ENCODE assay signal across 23 cellular contexts in the genomic region with DNA sequence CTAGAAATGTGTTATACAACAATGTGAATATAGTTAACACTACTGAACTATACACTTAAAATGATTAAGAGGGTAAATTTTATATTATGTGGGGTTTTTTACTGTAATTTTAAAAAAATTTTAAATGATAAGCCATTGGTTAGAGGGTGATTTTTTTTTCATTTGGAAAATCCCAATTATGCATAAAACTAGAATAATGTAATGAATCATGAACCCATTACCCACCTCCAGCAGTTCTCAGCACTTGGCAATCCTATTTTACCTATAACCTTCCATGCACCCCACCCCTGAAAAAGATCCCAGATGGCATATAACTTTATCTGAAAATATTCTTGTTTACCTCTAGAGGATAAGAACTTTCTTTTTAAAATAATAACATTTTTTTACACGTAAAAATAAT. TPM values are rescaled to one million over a fixed set of nuclear protein-coding genes. Genes with fewer than 3 reads are reported as not detected.
A peak's percentile ranks its signal among the peaks of the same experiment; 100 is the strongest.
DNase-seq lines count a peak whose midpoint lies in the region; ATAC-seq and TF ChIP-seq lines count a peak whose summit lies in the region.
"Had no signal": no experiment of that assay in that cellular context is flagged by ENCODE, and none has a peak within 500 bp of the region (broad histone marks: within the 10 kb centered on the region; RNA-seq: fewer than 3 reads in every experiment).

No MANE protein-coding gene starts in this region.

- no peak for TF ChIP-seq EP300 in transverse colon (IDR thresholded peaks at IDR 0.05; ENCODE audit: low read depth)

- WGBS in transverse colon (ENCODE audit: low coverage in 1 of 2), 2 donors, result 91 to 100% methylated on average over 1 of the region's 1 CpG

- no peaks in the 10 kb centered on the region for H3K9me3 ChIP-seq in transverse colon

- peak overlapping the region; percentile 59 for H3K27ac Mint-ChIP-seq in activated CD4-positive, alpha-beta T cell treated with anti-CD3 and anti-CD28 coated beads, Interleukin-2, amount 10 ng/mL, durations not matched to agents 24 days and 14 days
- no peak overlapping the region for H3K27ac Mint-ChIP-seq in activated CD4-positive, alpha-beta T cell treated with anti-CD3 and anti-CD28 coated beads, Interleukin-2, amount 10 ng/mL, durations not matched to agents 7 days and 5 days
- peak overlapping the region; percentile 91 for H3K27ac Mint-ChIP-seq in activated naive CD4-positive, alpha-beta T cell treated with anti-CD3 and anti-CD28 coated beads, Interleukin-2, amount 50 U/mL, for 24 hours
- H3K27ac Mint-ChIP-seq in activated naive CD4-positive, alpha-beta T cell treated with anti-CD3 and anti-CD28 coated beads, Interleukin-2, amount 10 ng/mL, durations not matched to agents 7 days and 5 days, result no peak overlapping the region
- peak overlapping the region; percentile 26 for H3K27ac Mint-ChIP-seq in endothelial cell (ENCODE audit: unreplicated experiment)
- peak overlapping the region in 1 of 2 donors; percentile 69 for H3K27ac Mint-ChIP-seq in stimulated activated naive CD8-positive, alpha-beta T cell treated with anti-CD3 and anti-CD28 coated beads, Interleukin-15, amount 100 ng/mL, for 72 hours
- H3K27ac Mint-ChIP-seq: CD8-positive, alpha-beta T cell had no signal

- H3K27me3 Mint-ChIP-seq in activated CD4-positive, alpha-beta T cell treated with anti-CD3 and anti-CD28 coated beads, Interleukin-2, amount 10 ng/mL, durations not matched to agents 24 days and 14 days, result no peaks in the 10 kb centered on the region
- H3K27me3 Mint-ChIP-seq in activated CD4-positive, alpha-beta T cell treated with anti-CD3 and anti-CD28 coated beads, Interleukin-2, amount 10 ng/mL, durations not matched to agents 7 days and 5 days, result no peaks in the 10 kb centered on the region
- no peaks in the 10 kb centered on the region for H3K27me3 Mint-ChIP-seq in activated naive CD4-positive, alpha-beta T cell treated with anti-CD3 and anti-CD28 coated beads, Interleukin-2, amount 50 U/mL, for 24 hours
- no peaks in the 10 kb centered on the region for H3K27me3 Mint-ChIP-seq in activated naive CD4-positive, alpha-beta T cell treated with anti-CD3 and anti-CD28 coated beads, Interleukin-2, amount 10 ng/mL, durations not matched to agents 7 days and 5 days
- no peaks in the 10 kb centered on the region for H3K27me3 Mint-ChIP-seq in endothelial cell (ENCODE audit: unreplicated experiment)
- H3K27me3 Mint-ChIP-seq in stimulated activated naive CD8-positive, alpha-beta T cell treated with anti-CD3 and anti-CD28 coated beads, Interleukin-15, amount 100 ng/mL, for 72 hours, result no peaks in the 10 kb centered on the region

- H3K4me3 ChIP-seq in transverse colon, result no peak overlapping the region

- ATAC-seq in stimulated activated naive CD8-positive, alpha-beta T cell treated with anti-CD3 and anti-CD28 coated beads, Interleukin-15, amount 100 ng/mL, for 72 hours, result peak; percentile 60
- no peak for ATAC-seq in foreskin keratinocyte
- ATAC-seq: CD8-positive, alpha-beta T cell; HCT116 had no signal

- H3K27me3 ChIP-seq in foreskin keratinocyte (no peaks in the 10 kb centered on the region), transverse colon (no peaks in the 10 kb centered on the region)

- no peaks in the 10 kb centered on the region for H3K9me3 Mint-ChIP-seq in activated CD4-positive, alpha-beta T cell treated with anti-CD3 and anti-CD28 coated beads, Interleukin-2, amount 10 ng/mL, durations not matched to agents 24 days and 14 days
- no peaks in the 10 kb centered on the region for H3K9me3 Mint-ChIP-seq in activated CD4-positive, alpha-beta T cell treated with anti-CD3 and anti-CD28 coated beads, Interleukin-2, amount 10 ng/mL, durations not matched to agents 7 days and 5 days
- no peaks in the 10 kb centered on the region for H3K9me3 Mint-ChIP-seq in activated naive CD4-positive, alpha-beta T cell treated with anti-CD3 and anti-CD28 coated beads, Interleukin-2, amount 50 U/mL, for 24 hours
- H3K9me3 Mint-ChIP-seq in activated naive CD4-positive, alpha-beta T cell treated with anti-CD3 and anti-CD28 coated beads, Interleukin-2, amount 10 ng/mL, durations not matched to agents 7 days and 5 days, result no peaks in the 10 kb centered on the region
- no peaks in the 10 kb centered on the region for H3K9me3 Mint-ChIP-seq in endothelial cell (ENCODE audit: unreplicated experiment)
- no peaks in the 10 kb centered on the region for H3K9me3 Mint-ChIP-seq in stimulated activated naive CD8-positive, alpha-beta T cell treated with anti-CD3 and anti-CD28 coated beads, Interleukin-15, amount 100 ng/mL, for 72 hours
- H3K9me3 Mint-ChIP-seq: CD8-positive, alpha-beta T cell had no signal

- POLR2A ChIA-PET in activated CD4-positive, alpha-beta T cell treated with anti-CD3 and anti-CD28 coated beads, Interleukin-2, amount 10 ng/mL, durations not matched to agents 7 days and 5 days (lab: Charles Lee), result no interaction called here

- H3K4me1 ChIP-seq in foreskin keratinocyte (peaks cover 1% of the 10 kb centered on the region), transverse colon (peaks cover 0 to 28% (median 14%) of the 10 kb centered on the region in 4 donors)

- TF ChIP-seq POLR2A in transverse colon (IDR thresholded peaks at IDR 0.05), result no peak

- H3K27ac ChIP-seq in foreskin keratinocyte, result no peak overlapping the region
- H3K27ac ChIP-seq in transverse colon, result no peak overlapping the region
- H3K27ac ChIP-seq: KMS-11, RWPE1 had no signal

- peaks cover 27% of the 10 kb centered on the region for H3K4me1 Mint-ChIP-seq in activated CD4-positive, alpha-beta T cell treated with anti-CD3 and anti-CD28 coated beads, Interleukin-2, amount 10 ng/mL, durations not matched to agents 24 days and 14 days
- H3K4me1 Mint-ChIP-seq in activated CD4-positive, alpha-beta T cell treated with anti-CD3 and anti-CD28 coated beads, Interleukin-2, amount 10 ng/mL, durations not matched to agents 7 days and 5 days, result peaks cover 12% of the 10 kb centered on the region
- H3K4me1 Mint-ChIP-seq in activated naive CD4-positive, alpha-beta T cell treated with anti-CD3 and anti-CD28 coated beads, Interleukin-2, amount 50 U/mL, for 24 hours, result peaks cover 56% of the 10 kb centered on the region
- peaks cover 8% of the 10 kb centered on the region for H3K4me1 Mint-ChIP-seq in activated naive CD4-positive, alpha-beta T cell treated with anti-CD3 and anti-CD28 coated beads, Interleukin-2, amount 10 ng/mL, durations not matched to agents 7 days and 5 days
- H3K4me1 Mint-ChIP-seq in endothelial cell (ENCODE audit: unreplicated experiment), result no peaks in the 10 kb centered on the region
- H3K4me1 Mint-ChIP-seq in stimulated activated naive CD8-positive, alpha-beta T cell treated with anti-CD3 and anti-CD28 coated beads, Interleukin-15, amount 100 ng/mL, for 72 hours, result peaks cover 55% of the 10 kb centered on the region

- H3K36me3 ChIP-seq in transverse colon, result no peaks in the 10 kb centered on the region

- CTCF ChIA-PET in activated CD4-positive, alpha-beta T cell treated with anti-CD3 and anti-CD28 coated beads, Interleukin-2, amount 10 ng/mL, durations not matched to agents 7 days and 5 days (lab: Charles Lee), result interaction anchor here (0.6 kb wide), 1 partner anchor 69 kb away, joined by 3 read pairs; no protein-coding TSS in a partner anchor
- CTCF ChIA-PET in activated naive CD4-positive, alpha-beta T cell treated with anti-CD3 and anti-CD28 coated beads, Interleukin-2, amount 10 ng/mL, durations not matched to agents 7 days and 5 days (lab: Charles Lee), result interaction anchor here (0.5 to 1.3 kb wide), 2 partner anchors 9 to 98 kb away, joined by 3 read pairs; no protein-coding TSS in a partner anchor

- H3K4me3 Mint-ChIP-seq in activated CD4-positive, alpha-beta T cell treated with anti-CD3 and anti-CD28 coated beads, Interleukin-2, amount 10 ng/mL, durations not matched to agents 24 days and 14 days, result no peak overlapping the region
- H3K4me3 Mint-ChIP-seq in activated CD4-positive, alpha-beta T cell treated with anti-CD3 and anti-CD28 coated beads, Interleukin-2, amount 10 ng/mL, durations not matched to agents 7 days and 5 days, result no peak overlapping the region
- H3K4me3 Mint-ChIP-seq in activated naive CD4-positive, alpha-beta T cell treated with anti-CD3 and anti-CD28 coated beads, Interleukin-2, amount 50 U/mL, for 24 hours, result peak overlapping the region; percentile 37
- no peak overlapping the region for H3K4me3 Mint-ChIP-seq in activated naive CD4-positive, alpha-beta T cell treated with anti-CD3 and anti-CD28 coated beads, Interleukin-2, amount 10 ng/mL, durations not matched to agents 7 days and 5 days
- H3K4me3 Mint-ChIP-seq in endothelial cell (ENCODE audit: unreplicated experiment), result no peak overlapping the region
- H3K4me3 Mint-ChIP-seq in stimulated activated naive CD8-positive, alpha-beta T cell treated with anti-CD3 and anti-CD28 coated beads, Interleukin-15, amount 100 ng/mL, for 72 hours, result peak overlapping the region in 1 of 2 donors; percentile 35
- H3K4me3 Mint-ChIP-seq: CD8-positive, alpha-beta T cell had no signal

- TF ChIP-seq CTCF in endothelial cell (IDR thresholded peaks at IDR 0.05; ENCODE audit: unreplicated experiment) (no peak), foreskin keratinocyte (conservative IDR thresholded peaks at IDR 0.05) (no peak), transverse colon (IDR thresholded peaks at IDR 0.05) (no peak)

- no peak for DNase-seq in activated CD4-positive, alpha-beta T cell treated with anti-CD3 and anti-CD28 coated beads, Interleukin-2, amount 10 ng/mL, durations not matched to agents 24 days and 14 days
- no peak for DNase-seq in activated CD4-positive, alpha-beta T cell treated with anti-CD3 and anti-CD28 coated beads, Interleukin-2, amount 10 ng/mL, durations not matched to agents 7 days and 5 days
- no peak for DNase-seq in activated naive CD4-positive, alpha-beta T cell treated with anti-CD3 and anti-CD28 coated beads, Interleukin-2, amount 10 ng/mL, durations not matched to agents 7 days and 5 days
- DNase-seq in endothelial cell (ENCODE audit: low spot score), result no peak
- DNase-seq in stimulated activated naive CD8-positive, alpha-beta T cell treated with anti-CD3 and anti-CD28 coated beads, Interleukin-15, amount 100 ng/mL, for 72 hours, result no peak
- DNase-seq in foreskin keratinocyte, result no peak
- no peak for DNase-seq in transverse colon
- DNase-seq: AML-193; C1 segment of cervical spinal cord; CD8-positive, alpha-beta T cell; DMS53; GDM1; GOT3; IMR-90; NCI-H1092 treated with DMSO at 0.1 percent for 48 hours; NCI-H1436 treated with DMSO at 0.1 percent for 48 hours; NCI-H1930; NCI-H2227 treated with DMSO at 0.1 percent for 48 hours; NCI-H510A had no signal

- peaks cover 22% of the 10 kb centered on the region for H3K36me3 Mint-ChIP-seq in activated CD4-positive, alpha-beta T cell treated with anti-CD3 and anti-CD28 coated beads, Interleukin-2, amount 10 ng/mL, durations not matched to agents 24 days and 14 days (ENCODE audit: low read depth)
- peaks cover 11% of the 10 kb centered on the region for H3K36me3 Mint-ChIP-seq in activated CD4-positive, alpha-beta T cell treated with anti-CD3 and anti-CD28 coated beads, Interleukin-2, amount 10 ng/mL, durations not matched to agents 7 days and 5 days (ENCODE audit: low read depth)
- H3K36me3 Mint-ChIP-seq in activated naive CD4-positive, alpha-beta T cell treated with anti-CD3 and anti-CD28 coated beads, Interleukin-2, amount 50 U/mL, for 24 hours, result peaks cover 13% of the 10 kb centered on the region
- peaks cover 5% of the 10 kb centered on the region for H3K36me3 Mint-ChIP-seq in activated naive CD4-positive, alpha-beta T cell treated with anti-CD3 and anti-CD28 coated beads, Interleukin-2, amount 10 ng/mL, durations not matched to agents 7 days and 5 days
- no peaks in the 10 kb centered on the region for H3K36me3 Mint-ChIP-seq in endothelial cell (ENCODE audit: low read depth, unreplicated experiment)

- in situ Hi-C loops in transverse colon (cut with MboI; ENCODE audit: low pct_ligation_motif_present in 1 of 4, low pct_unique_long_range_greater_than_20kb in 1 of 4, low sequenced_read_pairs in 3 of 4), result no loop called here

- intact Hi-C loops in activated CD4-positive, alpha-beta T cell treated with anti-CD3 and anti-CD28 coated beads, Interleukin-2, amount 10 ng/mL, durations not matched to agents 24 days and 14 days (cut with micrococcal nuclease), result no loop called here
- intact Hi-C loops in transverse colon (cut with DNase I; ENCODE audit: low total_unique reads), result no loop called here

RNA-seq across cellular contexts. Expression of gene KIF3B, which starts 13.7 kb away (rescaled TPM):
- total RNA-seq in activated CD4-positive, alpha-beta T cell treated with anti-CD3 and anti-CD28 coated beads, Interleukin-2, amount 10 ng/mL, durations not matched to agents 24 days and 14 days, result 34.7 and 35.5 TPM in 2 replicates
- 10 to 100 TPM; 16.1 to 16.9 TPM for total RNA-seq in activated CD4-positive, alpha-beta T cell treated with anti-CD3 and anti-CD28 coated beads, Interleukin-2, amount 10 ng/mL, durations not matched to agents 7 days and 5 days
- total RNA-seq in endothelial cell (ENCODE audit: unreplicated experiment) (34.7 TPM), foreskin keratinocyte (21.5 and 23.2 TPM in 2 replicates), transverse colon (10 to 100 TPM; 26.6 to 46.5 (median 37.5) TPM)
- 7.4 and 8.0 TPM in 2 replicates for polyA plus RNA-seq in foreskin keratinocyte

Comparison
In these comparisons a context has a peak if more than half of its experiments do, and no peak if none do; other contexts are left out.
1. H3K27ac Mint-ChIP-seq: peak in activated CD4-positive, alpha-beta T cell treated with anti-CD3 and anti-CD28 coated beads, Interleukin-2, amount 10 ng/mL, durations not matched to agents 24 days and 14 days (single experiment), activated naive CD4-positive, alpha-beta T cell treated with anti-CD3 and anti-CD28 coated beads, Interleukin-2, amount 50 U/mL, for 24 hours (single experiment) and endothelial cell (single experiment); none in activated CD4-positive, alpha-beta T cell treated with anti-CD3 and anti-CD28 coated beads, Interleukin-2, amount 10 ng/mL, durations not matched to agents 7 days and 5 days (single experiment) and activated naive CD4-positive, alpha-beta T cell treated with anti-CD3 and anti-CD28 coated beads, Interleukin-2, amount 10 ng/mL, durations not matched to agents 7 days and 5 days (single experiment).